ENCODE assay signal across 21 cellular contexts in genomic region chr10:119358567-119358966, GRCh38.
"Had no signal": no experiment of that assay in that cellular context is flagged by ENCODE, and none has a peak within 500 bp of the region (broad histone marks: within the 10 kb centered on the region; RNA-seq: fewer than 3 reads in every experiment).

No MANE protein-coding gene starts in this region.

- H3K27me3 ChIP-seq: heart left ventricle, ovary, stomach, uterus had no signal

- H3K4me1 Mint-ChIP-seq: endodermal cell, neural crest cell had no signal

- H3K27ac Mint-ChIP-seq: endodermal cell had no signal

- H3K4me1 ChIP-seq: uterus had no signal

- H3K27ac ChIP-seq: coronary artery, ovary, thoracic aorta, uterus had no signal

- DNase-seq: effector CD4-positive, alpha-beta T cell; endodermal cell; hippocampal formation; kidney glomerular epithelial cell; mammary epithelial cell; mucosa of descending colon; natural killer cell; nucleus accumbens; ovary; stimulated activated CD4-positive, alpha-beta T cell treated with anti-CD3 and anti-CD28 coated beads, Interleukin-4, amount 100 ng/mL, for 1 hour; stimulated activated CD8-positive, alpha-beta memory T cell treated with anti-CD3 and anti-CD28 coated beads, Interleukin-4, amount 100 ng/mL, for 48 hours; stimulated activated naive CD4-positive, alpha-beta T cell; substantia nigra; trophoblast cell; uterus had no signal

- H3K4me3 Mint-ChIP-seq: endodermal cell, natural killer cell, neural crest cell had no signal

- H3K4me3 ChIP-seq: coronary artery, heart left ventricle, mucosa of descending colon, ovary, stomach, thoracic aorta, uterus had no signal

- ATAC-seq: esophagus mucosa, mucosa of descending colon, natural killer cell had no signal
